Comparison of ENCODE assay signal across 10 cellular contexts in genomic region chr3:124884474-124884832, GRCh38. TPM values are rescaled to one million over a fixed set of nuclear protein-coding genes. Genes with fewer than 3 reads are reported as not detected.
DNase-seq lines count a peak whose midpoint lies in the region; ATAC-seq, FAIRE-seq and TF ChIP-seq lines count a peak whose summit lies in the region.
"Not testable (repeated sequence)": the region's sequence is repeated elsewhere in the genome, so short reads cannot be mapped to it uniquely, and the experiment has no call there.
"Had no signal": no experiment of that assay in that cellular context is flagged by ENCODE, and none has a peak within 500 bp of the region (broad histone marks: within the 10 kb centered on the region; RNA-seq: fewer than 3 reads in every experiment).

No MANE protein-coding gene starts in this region.

- H3K9me3 ChIP-seq in H9 (ENCODE audit: control insufficient read depth, low read depth, low read length); esophagus (ENCODE audit: control insufficient read depth in 2 of 2, insufficient read depth in 1 of 2, low read depth in 1 of 2, low read length in 1 of 2); HepG2 (ENCODE audit: low read length); neural progenitor cell (ENCODE audit: low read depth); smooth muscle cell (replicated peaks; ENCODE audit: low read depth): not testable (repeated sequence)

- H2BK5ac ChIP-seq in H9 (ENCODE audit: insufficient read length, low read length) = not testable (repeated sequence)

- H3K27ac Mint-ChIP-seq in H9 (peak overlapping the region in 2 of 3 experiments; percentile 76 to 97; a peak in 3 of 7 replicates), MCF 10A (ENCODE audit: low read depth, unreplicated experiment) (peak overlapping the region; percentile 75)
- H3K27ac Mint-ChIP-seq in neural progenitor cell = not testable (repeated sequence)

- TF ChIP-seq CTCF in 22Rv1 (IDR thresholded peaks at IDR 0.05); H9 (conservative IDR thresholded peaks at IDR 0.05); RWPE1 (conservative IDR thresholded peaks at IDR 0.05; ENCODE audit: low read depth); MCF 10A (IDR thresholded peaks at IDR 0.05; ENCODE audit: unreplicated experiment); HepG2 (CRISPR knock-in tag; IDR thresholded peaks at IDR 0.05); neural progenitor cell (IDR thresholded peaks at IDR 0.05); smooth muscle cell (IDR thresholded peaks at IDR 0.05; ENCODE audit: borderline replicate concordance, insufficient read depth, poor library complexity, severe bottlenecking): not testable (repeated sequence)

- H3K4ac ChIP-seq in H9 (ENCODE audit: low read depth, low read length) = not testable (repeated sequence)

- H3K56ac ChIP-seq in H9 (ENCODE audit: insufficient read length, low read depth, low read length) = not testable (repeated sequence)

- not testable (repeated sequence) for H3K18ac ChIP-seq in H9 (ENCODE audit: insufficient read length, low read depth, low read length)

- not testable (repeated sequence) for TF ChIP-seq POLR2A in HepG2 (IDR thresholded peaks at IDR 0.05; ENCODE audit: insufficient read depth in 1 of 2, low read depth in 2 of 2, low read length in 2 of 2)

- TF ChIP-seq RAD21 in HepG2 (CRISPR knock-in tag; IDR thresholded peaks at IDR 0.05) = not testable (repeated sequence)

- H3K27me3 Mint-ChIP-seq in H9 (ENCODE audit: low read depth); MCF 10A (ENCODE audit: insufficient read depth, unreplicated experiment): not testable (repeated sequence)
- H3K27me3 Mint-ChIP-seq in neural progenitor cell (ENCODE audit: insufficient read depth, low read depth) = peaks cover 14% of the 10 kb centered on the region

- H3K23me2 ChIP-seq in H9 (ENCODE audit: insufficient read length, low read depth, low read length, poor library complexity, severe bottlenecking) = peaks cover 14% of the 10 kb centered on the region

- DNase-seq in H9; RWPE1 (ENCODE audit: low spot score); MCF 10A (ENCODE audit: unreplicated experiment); HepG2 (ENCODE audit: low spot score); neural progenitor cell (ENCODE audit: low spot score); smooth muscle cell (lab: John Stamatoyannopoulos, UW; ENCODE audit: unreplicated experiment): not testable (repeated sequence)

- H4K8ac ChIP-seq in H9 (replicated peaks; ENCODE audit: insufficient read length, low read depth, low read length) = not testable (repeated sequence)

- peaks cover 8 to 18% (median 10%) of the 10 kb centered on the region in 3 experiments; a peak in 6 of 7 replicates for H3K36me3 Mint-ChIP-seq in H9 (ENCODE audit: insufficient read depth in 1 of 3, low read depth in 3 of 3)
- H3K36me3 Mint-ChIP-seq in MCF 10A (ENCODE audit: insufficient read depth, unreplicated experiment); neural progenitor cell: not testable (repeated sequence)

- H3K4me1 ChIP-seq in H9 (ENCODE audit: insufficient read depth, low read length) (peaks cover 24% of the 10 kb centered on the region), esophagus (ENCODE audit: control insufficient read depth in 2 of 2, insufficient read depth in 2 of 2, low read length in 1 of 2) (peaks cover 2 to 12% of the 10 kb centered on the region in 2 donors), HepG2 (ENCODE audit: insufficient read depth, low read length) (peaks cover 85% of the 10 kb centered on the region), neural progenitor cell (peaks cover 52% of the 10 kb centered on the region), smooth muscle cell (ENCODE audit: low read depth) (peaks cover 46% of the 10 kb centered on the region)

- H3K27ac ChIP-seq in 22Rv1 = peak overlapping the region; percentile 92; the same call in 1 of the 2 replicates
- not testable (repeated sequence) for H3K27ac ChIP-seq in H9 (ENCODE audit: insufficient read length, low read depth, low read length); HepG2 (ENCODE audit: extremely low read length, insufficient read depth, low read length)
- peak overlapping the region; percentile 69 for H3K27ac ChIP-seq in RWPE1
- H3K27ac ChIP-seq in esophagus (ENCODE audit: low read depth in 2 of 2, low read length in 1 of 2) = peak overlapping the region; percentile 38 to 60
- H3K27ac ChIP-seq in neural progenitor cell = peak overlapping the region; percentile 95
- peak overlapping the region; percentile 76 for H3K27ac ChIP-seq in smooth muscle cell (ENCODE audit: low read depth)

- H3K27me3 ChIP-seq in H9 (ENCODE audit: insufficient read depth, low read length); esophagus (ENCODE audit: control insufficient read depth in 1 of 2, insufficient read depth in 2 of 2, low read length in 2 of 2); HepG2 (ENCODE audit: control insufficient read depth in 1 of 2, insufficient read depth in 2 of 2, low read length in 2 of 2); smooth muscle cell (ENCODE audit: low read depth): not testable (repeated sequence)
- H3K27me3 ChIP-seq in neural progenitor cell = peaks cover 10% of the 10 kb centered on the region

- not testable (repeated sequence) for BruUV-seq in MCF 10A (replicated peaks; lab: Mats Ljungman, UMichigan); HepG2 (replicated peaks; lab: Mats Ljungman, UMichigan)

- H3K36me3 ChIP-seq in esophagus (ENCODE audit: control insufficient read depth in 2 of 2, insufficient read depth in 2 of 2, low read length in 1 of 2); HepG2 (replicated peaks in 1 of 2; ENCODE audit: control insufficient read depth in 1 of 2, insufficient read depth in 2 of 2, low read length in 2 of 2); neural progenitor cell; smooth muscle cell (ENCODE audit: low read depth): not testable (repeated sequence)

- intact Hi-C loops in MCF 10A (cut with micrococcal nuclease); HepG2 (cut with micrococcal nuclease; ENCODE audit: unreplicated experiment): not testable (repeated sequence)

- H3K4me3 Mint-ChIP-seq in H9 (peak overlapping the region; percentile 87 to 90; a peak in 4 of 5 replicates), MCF 10A (ENCODE audit: unreplicated experiment) (peak overlapping the region; percentile 47), neural progenitor cell (peak overlapping the region; percentile 92)

- not testable (repeated sequence) for ATAC-seq in HepG2

- CTCF ChIA-PET in RWPE1 (lab: Yijun Ruan, JAX) (interaction anchor here (0.7 kb wide), 2 partner anchors 87 to 534 kb away, joined by 4 to 5 read pairs; no protein-coding TSS in a partner anchor), MCF 10A (lab: Yijun Ruan, JAX) (interaction anchor here (0.8 to 1.6 kb wide), 2 partner anchors 98 to 1093 kb away, joined by 4 to 7 read pairs; no protein-coding TSS in a partner anchor)
- CTCF ChIA-PET in HepG2 (lab: Yijun Ruan, JAX; ENCODE audit: low intra/inter-chr PET ratio, low total read pairs) = not testable (repeated sequence)

- H3F3A ChIP-seq in neural progenitor cell (ENCODE audit: low read depth) = peaks cover 73% of the 10 kb centered on the region
- H3F3A ChIP-seq in smooth muscle cell (ENCODE audit: low read depth) = peaks cover 26% of the 10 kb centered on the region

- H3K23ac ChIP-seq in H9 (ENCODE audit: insufficient read length, low read depth, low read length) = not testable (repeated sequence)

- H3K14ac ChIP-seq in H9 (ENCODE audit: insufficient read depth, low read length) = not testable (repeated sequence)

- WGBS in H9 (ENCODE audit: extremely low coverage, insufficient read length, low lambda C conversion rate) = no CpG with 5 or more reads among the region's 3 CpGs
- WGBS in esophagus, 2 donors = 75 to 91% methylated on average over 3 of the region's 3 CpGs
- WGBS in HepG2 (ENCODE audit: low lambda C conversion rate) = 94% methylated on average over 3 of the region's 3 CpGs
- 79% methylated on average over 3 of the region's 3 CpGs for WGBS in smooth muscle cell (ENCODE audit: low lambda C conversion rate)

- FAIRE-seq in HepG2 (lab: Jason Lieb, UNC) = not testable (repeated sequence)

- not testable (repeated sequence) for H3K4me2 ChIP-seq in H9 (ENCODE audit: insufficient read depth, insufficient read length, low read length)
- H3K4me2 ChIP-seq in HepG2 (ENCODE audit: low read depth, low read length) (peak overlapping the region; percentile 98), neural progenitor cell (peak overlapping the region; percentile 83), smooth muscle cell (peak overlapping the region; percentile 97)

- not testable (repeated sequence) for TF ChIP-seq EP300 in HepG2 (IDR thresholded peaks at IDR 0.05; ENCODE audit: low read depth in 2 of 2, low read length in 2 of 2); HepG2 (CRISPR knock-in tag; IDR thresholded peaks at IDR 0.05; ENCODE audit: borderline replicate concordance)

- H3K79me2 ChIP-seq in H9 (ENCODE audit: insufficient read depth, low read length) (peaks cover 30% of the 10 kb centered on the region; the same call in 1 of the 2 replicates), HepG2 (ENCODE audit: insufficient read depth, low read length) (peaks cover 58% of the 10 kb centered on the region), neural progenitor cell (ENCODE audit: low read depth) (peaks cover 53% of the 10 kb centered on the region), smooth muscle cell (ENCODE audit: low read depth) (peaks cover 65% of the 10 kb centered on the region)

- H2AK5ac ChIP-seq in H9 (ENCODE audit: insufficient read length, low read length) = not testable (repeated sequence)

- H4K5ac ChIP-seq in H9 (ENCODE audit: insufficient read length, low read depth, low read length) = not testable (repeated sequence)

- not testable (repeated sequence) for H3T11ph ChIP-seq in H9 (ENCODE audit: low read length)

- not testable (repeated sequence) for H2BK15ac ChIP-seq in H9 (ENCODE audit: low read depth, low read length)

- H4K20me1 ChIP-seq in H9 (ENCODE audit: control insufficient read depth, insufficient read depth, insufficient read length); HepG2 (ENCODE audit: insufficient read depth, low read length); smooth muscle cell (ENCODE audit: low read depth): not testable (repeated sequence)
- peaks cover 33% of the 10 kb centered on the region for H4K20me1 ChIP-seq in neural progenitor cell (ENCODE audit: low read depth)

- H2AFZ ChIP-seq in H9 (ENCODE audit: low read length); HepG2 (ENCODE audit: low read length); neural progenitor cell (replicated peaks); smooth muscle cell (ENCODE audit: low read depth): not testable (repeated sequence)

- POLR2A ChIA-PET in RWPE1 (lab: Yijun Ruan, JAX; ENCODE audit: low non-redundant PET); HepG2 (lab: Yijun Ruan, JAX): not testable (repeated sequence)
- POLR2A ChIA-PET in MCF 10A (lab: Yijun Ruan, JAX) = interaction anchor here (1.2 to 3.4 kb wide), 5 partner anchors 9 to 98 kb away, joined by 3 to 26 read pairs (median 8); no protein-coding TSS in a partner anchor

- not testable (repeated sequence) for H3K4me3 ChIP-seq in esophagus (ENCODE audit: low read depth in 1 of 2, low read length in 2 of 2); smooth muscle cell
- H3K4me3 ChIP-seq in HepG2 (replicated peaks in 1 of 3; ENCODE audit: insufficient read depth in 1 of 3, low read depth in 2 of 3, low read length in 3 of 3) = peak overlapping the region in 1 of 3 experiments; percentile 82; a peak in 2 of 6 replicates
- peak overlapping the region; percentile 22 for H3K4me3 ChIP-seq in neural progenitor cell

- in situ Hi-C loops in HepG2 (cut with HindIII; ENCODE audit: extremely low pct_ligation_motif_present, low pct_unique_long_range_greater_than_20kb) = not testable (repeated sequence)

- not testable (repeated sequence) for H4K91ac ChIP-seq in H9 (ENCODE audit: insufficient read length, low read depth, low read length)

- H3K9ac ChIP-seq in H9 (ENCODE audit: extremely low read depth, insufficient read length, low read length); HepG2 (ENCODE audit: insufficient read depth, low read depth, low read length); neural progenitor cell: not testable (repeated sequence)
- H3K9ac ChIP-seq in smooth muscle cell (ENCODE audit: low read depth) = peak overlapping the region; percentile 12

- not testable (repeated sequence) for H2BK120ac ChIP-seq in H9 (ENCODE audit: low read depth, low read length, poor library complexity, severe bottlenecking)

- not testable (repeated sequence) for H3K79me1 ChIP-seq in H9 (ENCODE audit: insufficient read depth, low read depth, low read length, poor library complexity, severe bottlenecking)

- H2BK12ac ChIP-seq in H9 (ENCODE audit: insufficient read length, low read depth, low read length) = not testable (repeated sequence)

- H2BK20ac ChIP-seq in H9 (ENCODE audit: low read depth, low read length, poor library complexity, severe bottlenecking) = not testable (repeated sequence)

- H3K4me1 Mint-ChIP-seq in H9 (peaks cover 63 to 66% of the 10 kb centered on the region in 2 experiments), MCF 10A (ENCODE audit: insufficient read depth, unreplicated experiment) (peaks cover 37% of the 10 kb centered on the region), neural progenitor cell (peaks cover 61% of the 10 kb centered on the region)

- not testable (repeated sequence) for H3K9me3 Mint-ChIP-seq in H9; MCF 10A (ENCODE audit: unreplicated experiment); neural progenitor cell

RNA-seq across cellular contexts. Expression of gene ITGB5, which starts 2.7 kb away (rescaled TPM):
- total RNA-seq in H9 (2021) (146 and 148 TPM in 2 replicates), MCF 10A (2022) (100 and 101 TPM in 2 replicates), HepG2 (2016; rRNA removed; fragmentation: Illumina TruSeq; extraction: Trizol) (50.2 and 74.1 TPM in 2 replicates), neural progenitor cell (ENCODE audit: low replicate concordance) (55.8 and 108 TPM in 2 replicates), smooth muscle cell (332 and 343 TPM in 2 replicates)
- polyA plus RNA-seq in esophagus (10 to 100 TPM; 19.5 to 39.6 TPM), HepG2 (2011; rRNA removed) (343 and 356 TPM in 2 replicates), smooth muscle cell (276 and 403 TPM in 2 replicates)
- total RNA-seq in HepG2 (2016; cell fraction: cytosol; rRNA removed; fragmentation: Illumina TruSeq; extraction: Trizol; ENCODE audit: low read depth) = 11.6 and 14.5 TPM in 2 replicates
- total RNA-seq in HepG2 (2016; cell fraction: insoluble cytoplasmic fraction; rRNA removed; fragmentation: Illumina TruSeq; extraction: Trizol) = 36.8 and 80.8 TPM in 2 replicates
- total RNA-seq in HepG2 (2016; cell fraction: membrane; rRNA removed; fragmentation: Illumina TruSeq; extraction: Trizol) = 42.5 and 45.5 TPM in 2 replicates
- 56.3 and 70.0 TPM in 2 replicates for total RNA-seq in HepG2 (2016; cell fraction: nucleus; rRNA removed; fragmentation: Illumina TruSeq; extraction: Trizol)
- 228 and 302 TPM in 2 replicates for polyA plus RNA-seq in HepG2 (2011; cell fraction: cytosol; rRNA removed)
- polyA plus RNA-seq in HepG2 (2011; cell fraction: nucleus; rRNA removed) = 259 and 313 TPM in 2 replicates
- polyA plus RNA-seq in HepG2 (2012) = 127 and 130 TPM in 2 replicates
- 14.7 and 15.8 TPM in 2 replicates for polyA plus RNA-seq in HepG2 (2016; cell fraction: cytosol; fragmentation: Illumina TruSeq; extraction: Trizol; ENCODE audit: low read depth)
- polyA plus RNA-seq in HepG2 (2016; cell fraction: insoluble cytoplasmic fraction; fragmentation: Illumina TruSeq; extraction: Trizol; ENCODE audit: low read depth) = 45.2 and 59.6 TPM in 2 replicates
- 33.4 and 35.8 TPM in 2 replicates for polyA plus RNA-seq in HepG2 (2016; cell fraction: membrane; fragmentation: Illumina TruSeq; extraction: Trizol; ENCODE audit: low read depth)
- polyA plus RNA-seq in HepG2 (2016; cell fraction: nucleus; fragmentation: Illumina TruSeq; extraction: Trizol; ENCODE audit: insufficient read depth, low read depth) = 100 and 107 TPM in 2 replicates
- 84.8 and 423 TPM in 2 replicates for polyA minus RNA-seq in HepG2 (2011; rRNA and poly(A)+ RNA removed; ENCODE audit: low replicate concordance)
- 148 and 170 TPM in 2 replicates for polyA minus RNA-seq in HepG2 (2011; cell fraction: cytosol; rRNA and poly(A)+ RNA removed)
- polyA minus RNA-seq in HepG2 (2011; cell fraction: nucleus; rRNA and poly(A)+ RNA removed) = 147 and 160 TPM in 2 replicates

RNA-seq across cellular contexts. Expression of gene MUC13, which starts 50.1 kb away (rescaled TPM):
- not detected in 2 replicates for total RNA-seq in H9 (2021)
- not detected in 2 replicates for total RNA-seq in MCF 10A (2022)
- polyA plus RNA-seq in esophagus = under 1 TPM in 1 of 2 donors, not detected in 1; 0.14 TPM
- 0.04 TPM in 1 of 2 replicates, not detected in the other for total RNA-seq in HepG2 (2016; rRNA removed; fragmentation: Illumina TruSeq; extraction: Trizol)
- total RNA-seq in HepG2 (2016; cell fraction: cytosol; rRNA removed; fragmentation: Illumina TruSeq; extraction: Trizol; ENCODE audit: low read depth) = not detected in 2 replicates
- total RNA-seq in HepG2 (2016; cell fraction: insoluble cytoplasmic fraction; rRNA removed; fragmentation: Illumina TruSeq; extraction: Trizol) = not detected in 2 replicates
- total RNA-seq in HepG2 (2016; cell fraction: membrane; rRNA removed; fragmentation: Illumina TruSeq; extraction: Trizol) = not detected in 2 replicates
- total RNA-seq in HepG2 (2016; cell fraction: nucleus; rRNA removed; fragmentation: Illumina TruSeq; extraction: Trizol) = not detected in 2 replicates
- 1.2 TPM in 2 replicates for polyA plus RNA-seq in HepG2 (2011; rRNA removed)
- 0.51 and 1.1 TPM in 2 replicates for polyA plus RNA-seq in HepG2 (2011; cell fraction: cytosol; rRNA removed)
- polyA plus RNA-seq in HepG2 (2011; cell fraction: nucleus; rRNA removed) = 0.34 and 0.50 TPM in 2 replicates
- 0.75 and 1.7 TPM in 2 replicates for polyA plus RNA-seq in HepG2 (2012)
- polyA plus RNA-seq in HepG2 (2016; cell fraction: cytosol; fragmentation: Illumina TruSeq; extraction: Trizol; ENCODE audit: low read depth) = not detected in 2 replicates
- not detected in 2 replicates for polyA plus RNA-seq in HepG2 (2016; cell fraction: insoluble cytoplasmic fraction; fragmentation: Illumina TruSeq; extraction: Trizol; ENCODE audit: low read depth)
- polyA plus RNA-seq in HepG2 (2016; cell fraction: membrane; fragmentation: Illumina TruSeq; extraction: Trizol; ENCODE audit: low read depth) = 0.06 TPM in 1 of 2 replicates, not detected in the other
- polyA plus RNA-seq in HepG2 (2016; cell fraction: nucleus; fragmentation: Illumina TruSeq; extraction: Trizol; ENCODE audit: insufficient read depth, low read depth) = 0.21 TPM in 1 of 2 replicates, not detected in the other
- 0.20 and 2.0 TPM in 2 replicates for polyA minus RNA-seq in HepG2 (2011; rRNA and poly(A)+ RNA removed; ENCODE audit: low replicate concordance)
- polyA minus RNA-seq in HepG2 (2011; cell fraction: cytosol; rRNA and poly(A)+ RNA removed) = 0.26 and 0.49 TPM in 2 replicates
- 0.62 and 1.0 TPM in 2 replicates for polyA minus RNA-seq in HepG2 (2011; cell fraction: nucleus; rRNA and poly(A)+ RNA removed)
- total RNA-seq in neural progenitor cell (ENCODE audit: low replicate concordance) = not detected in 2 replicates
- total RNA-seq in smooth muscle cell = 0.04 TPM in 1 of 2 replicates, not detected in the other
- polyA plus RNA-seq in smooth muscle cell = not detected in 2 replicates
- total RNA-seq: H7 had no signal
- polyA plus RNA-seq: CD14-positive monocyte had no signal
